ENCODE assay signal across 10 cellular contexts in genomic region chrX:1393871-1394615, GRCh38. TPM values are rescaled to one million over a fixed set of nuclear protein-coding genes. Genes with fewer than 3 reads are reported as not detected.
DNase-seq lines count a peak whose midpoint lies in the region; ATAC-seq lines count a peak whose summit lies in the region.
"Had no signal": no experiment of that assay in that cellular context is flagged by ENCODE, and none has a peak within 500 bp of the region (broad histone marks: within the 10 kb centered on the region; RNA-seq: fewer than 3 reads in every experiment).

No MANE protein-coding gene starts in this region.

- H3K4me1 ChIP-seq in aorta (ENCODE audit: control insufficient read depth in 1 of 2, insufficient read depth in 2 of 2, low read length in 2 of 2) = no peaks in the 10 kb centered on the region

- H3K4me3 ChIP-seq in aorta (ENCODE audit: low read length in 2 of 2) = no peak overlapping the region

- no peaks in the 10 kb centered on the region for H3K9me3 ChIP-seq in aorta (ENCODE audit: control insufficient read depth, low read length)

- DNase-seq in cardiac septum (ENCODE audit: low spot score) (peak; percentile 17), Right ventricle myocardium inferior (ENCODE audit: missing footprints) (no peak), memory B cell (ENCODE audit: low spot score in 2 of 2) (no peak), aorta (peak; percentile 24 to 30), activated gamma-delta T cell (lab: John Stamatoyannopoulos, UW) (no peak), DMS53 (lab: John Stamatoyannopoulos, UW) (no peak)
- peak; percentile 13 for DNase-seq in activated naive CD8-positive, alpha-beta T cell treated with anti-CD3 and anti-CD28 coated beads, Interleukin-2, amount 10 ng/mL, durations not matched to agents 7 days and 5 days

- no peaks in the 10 kb centered on the region for H3K27me3 ChIP-seq in aorta (ENCODE audit: control insufficient read depth in 1 of 2, insufficient read depth in 2 of 2, low read length in 1 of 2)
- H3K27me3 ChIP-seq: cardiac muscle cell had no signal

- intact Hi-C loops in cardiac septum (cut with DNase I) (loop anchor here (2.0 to 10.0 kb wide), 4 partner anchors 57 to 931 kb away; partner anchors contain the start of gene AKAP17A), Right ventricle myocardium inferior (cut with DNase I) (loop anchor here (2.0 to 5.0 kb wide), 4 partner anchors 61 to 1308 kb away; partner anchors contain the start of gene AKAP17A), aorta (cut with DNase I) (loop anchor here (2.0 to 5.0 kb wide), 3 partner anchors 58 to 1298 kb away; partner anchors contain the start of genes AKAP17A (in 1 of the 2), ASMTL (in 1 of the 2) and CD99 (in 1 of the 2))

- peaks cover 0 to 6% of the 10 kb centered on the region in 2 donors for H3K36me3 ChIP-seq in aorta (ENCODE audit: control insufficient read depth in 1 of 2, insufficient read depth in 2 of 2, low read length in 1 of 2)

- peak overlapping the region; percentile 94 for H3K4me3 Mint-ChIP-seq in activated naive CD8-positive, alpha-beta T cell treated with anti-CD3 and anti-CD28 coated beads, Interleukin-2, amount 10 ng/mL, durations not matched to agents 7 days and 5 days
- peak overlapping the region; percentile 95 for H3K4me3 Mint-ChIP-seq in memory B cell

- WGBS in aorta, 2 donors = 59 to 62% methylated on average over 16 of the region's 16 CpGs

- H3K27ac Mint-ChIP-seq in activated naive CD8-positive, alpha-beta T cell treated with anti-CD3 and anti-CD28 coated beads, Interleukin-2, amount 10 ng/mL, durations not matched to agents 7 days and 5 days = peak overlapping the region; percentile 92
- H3K27ac Mint-ChIP-seq in memory B cell = peak overlapping the region; percentile 99

- H3K36me3 Mint-ChIP-seq in activated naive CD8-positive, alpha-beta T cell treated with anti-CD3 and anti-CD28 coated beads, Interleukin-2, amount 10 ng/mL, durations not matched to agents 7 days and 5 days = peaks cover 16% of the 10 kb centered on the region
- peaks cover 14% of the 10 kb centered on the region for H3K36me3 Mint-ChIP-seq in memory B cell

- no peak overlapping the region for H3K27ac ChIP-seq in aorta (ENCODE audit: low read depth in 1 of 2, low read length in 2 of 2)

- no peaks in the 10 kb centered on the region for H3K27me3 Mint-ChIP-seq in activated naive CD8-positive, alpha-beta T cell treated with anti-CD3 and anti-CD28 coated beads, Interleukin-2, amount 10 ng/mL, durations not matched to agents 7 days and 5 days
- H3K27me3 Mint-ChIP-seq in memory B cell = no peaks in the 10 kb centered on the region

- POLR2A ChIA-PET in activated naive CD8-positive, alpha-beta T cell treated with anti-CD3 and anti-CD28 coated beads, Interleukin-2, amount 10 ng/mL, durations not matched to agents 7 days and 5 days (lab: Charles Lee) = no interaction called here

- H3K4me1 Mint-ChIP-seq in activated naive CD8-positive, alpha-beta T cell treated with anti-CD3 and anti-CD28 coated beads, Interleukin-2, amount 10 ng/mL, durations not matched to agents 7 days and 5 days = peaks cover 24% of the 10 kb centered on the region
- peaks cover 26% of the 10 kb centered on the region for H3K4me1 Mint-ChIP-seq in memory B cell

- H3K9me3 Mint-ChIP-seq in activated naive CD8-positive, alpha-beta T cell treated with anti-CD3 and anti-CD28 coated beads, Interleukin-2, amount 10 ng/mL, durations not matched to agents 7 days and 5 days = no peaks in the 10 kb centered on the region
- H3K9me3 Mint-ChIP-seq in memory B cell = no peaks in the 10 kb centered on the region

- ATAC-seq in Right ventricle myocardium inferior (no peak), memory B cell (ENCODE audit: low read depth) (no peak), aorta (ENCODE audit: low FRiP score) (no peak), HG03280 (IDR thresholded peaks at IDR 0.05; ENCODE audit: unreplicated experiment) (no peak)
- no peak for ATAC-seq in activated naive CD8-positive, alpha-beta T cell treated with anti-CD3 and anti-CD28 coated beads, Interleukin-2, amount 10 ng/mL, durations not matched to agents 7 days and 5 days (ENCODE audit: low read depth)

RNA-seq across cellular contexts. Expression of gene SLC25A6, which starts 2.1 kb away (rescaled TPM):
- 147 TPM for total RNA-seq in cardiac septum
- 145 TPM for total RNA-seq in Right ventricle myocardium inferior
- total RNA-seq in activated naive CD8-positive, alpha-beta T cell treated with anti-CD3 and anti-CD28 coated beads, Interleukin-2, amount 10 ng/mL, durations not matched to agents 7 days and 5 days = 100 to 1,000 TPM; 235 to 241 TPM
- total RNA-seq in aorta = 100 to 1,000 TPM; 207 to 212 TPM
- polyA plus RNA-seq in aorta = 100 to 1,000 TPM; 316 to 348 TPM

RNA-seq across cellular contexts. Expression of gene IL3RA, which starts 57.5 kb away (rescaled TPM):
- 7.6 TPM for total RNA-seq in cardiac septum
- total RNA-seq in Right ventricle myocardium inferior = 8.1 TPM
- total RNA-seq in activated naive CD8-positive, alpha-beta T cell treated with anti-CD3 and anti-CD28 coated beads, Interleukin-2, amount 10 ng/mL, durations not matched to agents 7 days and 5 days = under 1 TPM; 0.17 to 0.77 TPM
- total RNA-seq in aorta = 10 to 100 TPM in 1 of 2 donors, 1 to 10 TPM in 1; 6.3 to 21.9 TPM
- under 1 TPM in 1 of 2 donors, not detected in 1; 0.95 TPM for polyA plus RNA-seq in aorta
- total RNA-seq: cardiac muscle cell, HT-29 had no signal

RNA-seq across cellular contexts. Expression of gene ASMTL, which starts 58.7 kb away (rescaled TPM):
- total RNA-seq in cardiac septum (26.8 TPM), Right ventricle myocardium inferior (33.1 TPM), aorta (10 to 100 TPM; 31.3 to 32.3 TPM)
- total RNA-seq in activated naive CD8-positive, alpha-beta T cell treated with anti-CD3 and anti-CD28 coated beads, Interleukin-2, amount 10 ng/mL, durations not matched to agents 7 days and 5 days = 10 to 100 TPM; 39.4 to 42.2 TPM
- polyA plus RNA-seq in aorta = 10 to 100 TPM; 26.7 to 56.1 TPM

Comparison
In these comparisons a context has a peak if more than half of its experiments do, and no peak if none do; other contexts are left out.
1. DNase-seq: peak in cardiac septum (single experiment), activated naive CD8-positive, alpha-beta T cell treated with anti-CD3 and anti-CD28 coated beads, Interleukin-2, amount 10 ng/mL, durations not matched to agents 7 days and 5 days (single experiment) and aorta (2 of 2); none in Right ventricle myocardium inferior (single experiment), memory B cell (0 of 2), activated gamma-delta T cell (single experiment) and DMS53 (single experiment).